In the genomic region with DNA sequence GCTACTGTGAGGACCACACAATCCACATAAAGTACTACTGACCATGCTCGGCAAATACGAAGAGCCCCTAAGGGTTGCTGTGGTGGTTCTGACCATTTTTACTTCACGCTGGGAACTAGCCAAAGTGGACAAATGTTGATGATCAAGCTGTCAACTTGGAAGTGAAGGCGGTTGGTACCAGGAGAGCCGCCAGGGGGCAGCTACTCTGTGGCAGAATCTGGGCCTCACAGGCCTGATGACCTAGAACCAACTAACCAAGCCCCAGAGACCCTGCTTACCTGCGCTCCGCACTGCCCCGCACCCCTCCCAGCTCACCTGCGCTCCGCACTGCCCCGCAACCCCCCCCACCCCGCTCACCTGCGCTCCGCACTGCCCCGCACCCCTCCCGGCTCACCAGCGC, we compare ENCODE assay signal across 10 cellular contexts. TPM values are rescaled to one million over a fixed set of nuclear protein-coding genes. Genes with fewer than 3 reads are reported as not detected.
DNase-seq lines count a peak whose midpoint lies in the region; ATAC-seq, FAIRE-seq and TF ChIP-seq lines count a peak whose summit lies in the region.
"Had no signal": no experiment of that assay in that cellular context is flagged by ENCODE, and none has a peak within 500 bp of the region (broad histone marks: within the 10 kb centered on the region; RNA-seq: fewer than 3 reads in every experiment).

No MANE protein-coding gene starts in this region.

- no peak overlapping the region for H3K4me2 ChIP-seq in K562 (ENCODE audit: insufficient read depth, low read length)

- TF ChIP-seq CTCF in K562 (IDR thresholded peaks at IDR 0.05 in 2 of 3, conservative IDR thresholded peaks at IDR 0.05 in 1 of 3; ENCODE audit: insufficient read depth in 2 of 3, low read depth in 1 of 3, low read length in 3 of 3): peak; percentile 24 to 35 (median 27); a peak in 2 of 6 replicates
- peak; percentile 14 for TF ChIP-seq CTCF in lower lobe of right lung (IDR thresholded peaks at IDR 0.05)

- BruUV-seq in K562 (replicated peaks; lab: Mats Ljungman, UMichigan): no TSS peak

- DNase-seq in AG08395 (ENCODE audit: low spot score) (peak; percentile 18), H7 (peak; percentile 93), K562 (ENCODE audit: extremely low read depth in 1 of 4, low spot score in 3 of 4) (peak in 1 of 4 experiments; percentile 30), lower lobe of right lung (no peak), NCI-H128 (lab: John Stamatoyannopoulos, UW; ENCODE audit: unreplicated experiment) (no peak), KG1 (lab: John Stamatoyannopoulos, UW) (no peak)
- DNase-seq: midbrain had no signal

- no peak overlapping the region for H3K9ac ChIP-seq in K562 (ENCODE audit: insufficient read depth in 1 of 2, low read depth in 2 of 2, low read length in 2 of 2)

- peaks cover 87% of the 10 kb centered on the region for H3K79me2 ChIP-seq in K562 (ENCODE audit: control insufficient read depth, insufficient read depth, low read length)

- no peak for TF ChIP-seq POLR2A in K562 (conservative IDR thresholded peaks at IDR 0.05)

- H4K20me1 ChIP-seq in K562 (replicated peaks; ENCODE audit: control insufficient read depth, insufficient read depth, low read length): peaks cover 41% of the 10 kb centered on the region

- H2AFZ ChIP-seq in K562 (ENCODE audit: low read depth, low read length): no peak overlapping the region

- no peak for TF ChIP-seq EP300 in K562 (IDR thresholded peaks at IDR 0.05; ENCODE audit: low read length)

- intact Hi-C loops in K562 (cut with micrococcal nuclease) (no loop called here), lower lobe of right lung (cut with DNase I) (no loop called here)

- WGBS in K562 (ENCODE audit: insufficient coverage, low coverage, missing lambda C conversion rate): 79% methylated on average over 8 of the region's 17 CpGs

- CTCF ChIA-PET in K562 (lab: Yijun Ruan, JAX; ENCODE audit: low intra/inter-chr PET ratio): no interaction called here

- no peak for FAIRE-seq in K562 (lab: Jason Lieb, UNC)

- H3K9me1 ChIP-seq in K562 (ENCODE audit: control insufficient read depth, insufficient read depth, low read length): no peaks in the 10 kb centered on the region

- H3K36me3 ChIP-seq in H7 (replicated peaks; ENCODE audit: control insufficient read depth, insufficient read depth, low read length) (no peaks in the 10 kb centered on the region), K562 (ENCODE audit: control insufficient read depth, insufficient read depth, low read length) (peaks cover 25% of the 10 kb centered on the region; the same call in 2 of the 3 replicates), lower lobe of right lung (peaks cover 8% of the 10 kb centered on the region)

- H3K4me3 ChIP-seq in H7 (ENCODE audit: insufficient read depth, low read depth, low read length): no peak overlapping the region
- no peak overlapping the region for H3K4me3 ChIP-seq in K562
- no peak overlapping the region for H3K4me3 ChIP-seq in lower lobe of right lung

- in situ Hi-C loops in K562 (cut with MboI): no loop called here

- H3K9me3 ChIP-seq in K562 (replicated peaks; ENCODE audit: control insufficient read depth, insufficient read depth, low read depth, low read length) (no peaks in the 10 kb centered on the region), lower lobe of right lung (no peaks in the 10 kb centered on the region)

- ATAC-seq in K562: no peak
- ATAC-seq in lower lobe of right lung: no peak
- ATAC-seq in HG02981 (IDR thresholded peaks at IDR 0.05; ENCODE audit: unreplicated experiment): no peak
- ATAC-seq in GM19463 (IDR thresholded peaks at IDR 0.05; ENCODE audit: unreplicated experiment): no peak

- H3K4me1 ChIP-seq in K562 (replicated peaks in 1 of 2; ENCODE audit: control insufficient read depth in 2 of 2, insufficient read depth in 2 of 2, low read length in 2 of 2): peaks cover 29% of the 10 kb centered on the region in 2 experiments
- H3K4me1 ChIP-seq in lower lobe of right lung: peaks cover 36% of the 10 kb centered on the region

- H3K27me3 ChIP-seq in H7 (ENCODE audit: control insufficient read depth, insufficient read depth, low read length): no peaks in the 10 kb centered on the region
- H3K27me3 ChIP-seq in K562 (ENCODE audit: control insufficient read depth in 2 of 2, insufficient read depth in 2 of 2, low read length in 2 of 2): no peaks in the 10 kb centered on the region
- H3K27me3 ChIP-seq in lower lobe of right lung (ENCODE audit: low read depth): no peaks in the 10 kb centered on the region

- POLR2A ChIA-PET in K562 (lab: Yijun Ruan, JAX): no interaction called here

- H3K27ac ChIP-seq in K562 (ENCODE audit: extremely low read depth, low read depth, low read length) (no peak overlapping the region), lower lobe of right lung (no peak overlapping the region)
- H3K27ac ChIP-seq: epithelial cell of prostate had no signal

- TF ChIP-seq RAD21 in K562 (CRISPR knock-in tag; conservative IDR thresholded peaks at IDR 0.05 in 1 of 2, IDR thresholded peaks at IDR 0.05 in 1 of 2): no peak

TF ChIP-seq in K562, 482 proteins besides CTCF, POLR2A, EP300 and RAD21 (continues in another document):
- TF ChIP-seq JUND (IDR thresholded peaks at IDR 0.05; ENCODE audit: borderline replicate concordance, low read depth, low read length) (no peak), JUND (tag; IDR thresholded peaks at IDR 0.05; ENCODE audit: borderline replicate concordance, low read depth, low read length) (no peak), MTF1 (CRISPR knock-in tag; IDR thresholded peaks at IDR 0.05; ENCODE audit: borderline replicate concordance) (no peak)

RNA-seq across cellular contexts. Expression of a gene that starts 5.6 kb away (rescaled TPM):
- total RNA-seq in H7 (2014; rRNA removed; shearing (Covaris generic)): 77.4 and 85.1 TPM in 2 replicates
- 336 and 571 TPM in 2 replicates for total RNA-seq in K562 (2011; cell fraction: chromatin; rRNA removed; ENCODE audit: low replicate concordance)
- total RNA-seq in K562 (2011; cell fraction: nucleolus; rRNA removed): 202 and 228 TPM in 2 replicates
- total RNA-seq in K562 (2011; cell fraction: nucleoplasm; rRNA removed): 235 and 247 TPM in 2 replicates
- 102 and 105 TPM in 2 replicates for total RNA-seq in K562 (2014; rRNA removed)
- 10.4 and 12.6 TPM in 2 replicates for total RNA-seq in K562 (2014; rRNA removed; fragmentation: Illumina TruSeq; extraction: Trizol)
- total RNA-seq in K562 (2015; rRNA removed; fragmentation: Illumina TruSeq; extraction: Trizol): 28.4 and 35.4 TPM in 2 replicates
- total RNA-seq in K562 (2021): 94.1 and 101 TPM in 2 replicates
- polyA plus RNA-seq in K562 (2011; rRNA removed): 14.9 and 22.4 TPM in 2 replicates
- polyA plus RNA-seq in K562 (2011; cell fraction: cytosol; rRNA removed): 17.2 and 40.3 TPM in 2 replicates
- polyA plus RNA-seq in K562 (2011; cell fraction: nucleus; rRNA removed): 79.9 and 106 TPM in 2 replicates
- 48.5 and 55.0 TPM in 2 replicates for polyA plus RNA-seq in K562 (2012)
- polyA plus RNA-seq in K562 (2014; fragmentation: Illumina TruSeq; extraction: Trizol): 16.2 and 38.2 TPM in 2 replicates
- 1 to 10 TPM; 1.3 to 2.1 TPM for polyA plus RNA-seq in K562 (2014; fragmentation: Nextera tagmentation; extraction: Ambion mirVana)
- 51.9 and 83.2 TPM in 2 replicates for polyA plus RNA-seq in K562 (2014; rRNA removed)
- polyA minus RNA-seq in K562 (2011; rRNA and poly(A)+ RNA removed): 51.4 and 78.3 TPM in 2 replicates
- polyA minus RNA-seq in K562 (2011; cell fraction: cytosol; rRNA and poly(A)+ RNA removed): 37.3 and 39.5 TPM in 2 replicates
- 43.2 and 50.9 TPM in 2 replicates for polyA minus RNA-seq in K562 (2011; cell fraction: nucleus; rRNA and poly(A)+ RNA removed)
- total RNA-seq in lower lobe of right lung: 130 TPM

RNA-seq across cellular contexts. Expression of a gene that starts 5.7 kb away (rescaled TPM):
- total RNA-seq in H7 (2014; rRNA removed; shearing (Covaris generic)): 6.5 and 8.4 TPM in 2 replicates
- 55.5 and 132 TPM in 2 replicates for total RNA-seq in K562 (2011; cell fraction: chromatin; rRNA removed; ENCODE audit: low replicate concordance)
- 80.9 and 84.2 TPM in 2 replicates for total RNA-seq in K562 (2011; cell fraction: nucleolus; rRNA removed)
- 71.0 and 82.0 TPM in 2 replicates for total RNA-seq in K562 (2011; cell fraction: nucleoplasm; rRNA removed)
- total RNA-seq in K562 (2014; rRNA removed): 14.9 and 17.7 TPM in 2 replicates
- total RNA-seq in K562 (2014; rRNA removed; fragmentation: Illumina TruSeq; extraction: Trizol): 2.4 and 3.7 TPM in 2 replicates
- total RNA-seq in K562 (2015; rRNA removed; fragmentation: Illumina TruSeq; extraction: Trizol): 9.4 and 9.5 TPM in 2 replicates
- 13.8 and 16.9 TPM in 2 replicates for total RNA-seq in K562 (2021)
- 11.4 and 28.9 TPM in 2 replicates for polyA plus RNA-seq in K562 (2011; rRNA removed)
- polyA plus RNA-seq in K562 (2011; cell fraction: cytosol; rRNA removed): 31.2 and 37.1 TPM in 2 replicates
- 373 and 570 TPM in 2 replicates for polyA plus RNA-seq in K562 (2011; cell fraction: nucleus; rRNA removed)
- polyA plus RNA-seq in K562 (2012): 18.3 and 42.2 TPM in 2 replicates
- 8.5 and 21.5 TPM in 2 replicates for polyA plus RNA-seq in K562 (2014; fragmentation: Illumina TruSeq; extraction: Trizol)
- polyA plus RNA-seq in K562 (2014; fragmentation: Nextera tagmentation; extraction: Ambion mirVana): under 1 TPM; 0.13 to 0.18 TPM
- polyA plus RNA-seq in K562 (2014; rRNA removed): 22.5 and 30.9 TPM in 2 replicates
- polyA minus RNA-seq in K562 (2011; rRNA and poly(A)+ RNA removed): 7.2 and 7.6 TPM in 2 replicates
- 8.2 and 14.5 TPM in 2 replicates for polyA minus RNA-seq in K562 (2011; cell fraction: cytosol; rRNA and poly(A)+ RNA removed)
- polyA minus RNA-seq in K562 (2011; cell fraction: nucleus; rRNA and poly(A)+ RNA removed): 27.3 and 30.2 TPM in 2 replicates
- total RNA-seq in lower lobe of right lung: 45.3 TPM

RNA-seq across cellular contexts. Expression of a gene that starts 46.8 kb away (rescaled TPM):
- total RNA-seq in H7 (2014; rRNA removed; shearing (Covaris generic)): 19.4 and 26.7 TPM in 2 replicates
- total RNA-seq in K562 (2011; cell fraction: chromatin; rRNA removed; ENCODE audit: low replicate concordance): 27.1 and 96.1 TPM in 2 replicates
- 70.2 and 86.6 TPM in 2 replicates for total RNA-seq in K562 (2011; cell fraction: nucleolus; rRNA removed)
- 28.7 and 35.0 TPM in 2 replicates for total RNA-seq in K562 (2011; cell fraction: nucleoplasm; rRNA removed)
- total RNA-seq in K562 (2014; rRNA removed): 17.0 and 19.1 TPM in 2 replicates
- 1.2 and 1.7 TPM in 2 replicates for total RNA-seq in K562 (2014; rRNA removed; fragmentation: Illumina TruSeq; extraction: Trizol)
- total RNA-seq in K562 (2015; rRNA removed; fragmentation: Illumina TruSeq; extraction: Trizol): 6.1 and 6.3 TPM in 2 replicates
- 18.4 and 22.0 TPM in 2 replicates for total RNA-seq in K562 (2021)
- 5.6 and 6.8 TPM in 2 replicates for polyA plus RNA-seq in K562 (2011; rRNA removed)
- polyA plus RNA-seq in K562 (2011; cell fraction: cytosol; rRNA removed): 5.6 and 16.4 TPM in 2 replicates
- polyA plus RNA-seq in K562 (2011; cell fraction: nucleus; rRNA removed): 86.6 and 144 TPM in 2 replicates
- polyA plus RNA-seq in K562 (2012): 13.1 and 23.6 TPM in 2 replicates
- 2.6 and 7.3 TPM in 2 replicates for polyA plus RNA-seq in K562 (2014; fragmentation: Illumina TruSeq; extraction: Trizol)
- under 1 TPM; 0.17 to 0.27 TPM for polyA plus RNA-seq in K562 (2014; fragmentation: Nextera tagmentation; extraction: Ambion mirVana)
- 15.3 and 15.7 TPM in 2 replicates for polyA plus RNA-seq in K562 (2014; rRNA removed)
- polyA minus RNA-seq in K562 (2011; rRNA and poly(A)+ RNA removed): 1.9 and 2.5 TPM in 2 replicates
- polyA minus RNA-seq in K562 (2011; cell fraction: cytosol; rRNA and poly(A)+ RNA removed): 5.5 and 7.7 TPM in 2 replicates
- 17.1 and 17.2 TPM in 2 replicates for polyA minus RNA-seq in K562 (2011; cell fraction: nucleus; rRNA and poly(A)+ RNA removed)
- 18.8 TPM for total RNA-seq in lower lobe of right lung

Comparison
In these comparisons a context has a peak if more than half of its experiments do, and no peak if none do; other contexts are left out.
1. DNase-seq: peak in AG08395 (single experiment) and H7 (single experiment); none in lower lobe of right lung (single experiment), NCI-H128 (single experiment) and KG1 (single experiment).